Comparison of ENCODE assay signal across 1 cellular context in genomic region chr5:142206801-142207200, GRCh38.
TF ChIP-seq lines count a peak whose summit lies in the region.

No MANE protein-coding gene starts in this region.

TF ChIP-seq in GM23338, 12 proteins besides CTCF, POLR2A, EP300 and RAD21 (continued from another document):
- TF ChIP-seq ZNF331 (CRISPR knock-in tag; IDR thresholded peaks at IDR 0.05; ENCODE audit: low read depth) (no peak), STAT1 (IDR thresholded peaks at IDR 0.05; ENCODE audit: unreplicated experiment) (no peak), EZH2phosphoT487 (IDR thresholded peaks at IDR 0.05; ENCODE audit: unreplicated experiment) (no peak), ETS1 (IDR thresholded peaks at IDR 0.05) (no peak), POLR2AphosphoS5 (IDR thresholded peaks at IDR 0.05; ENCODE audit: low read depth) (no peak), NANOG (IDR thresholded peaks at IDR 0.05; ENCODE audit: borderline replicate concordance) (no peak), REST (IDR thresholded peaks at IDR 0.05; ENCODE audit: unreplicated experiment) (no peak), JUNB (IDR thresholded peaks at IDR 0.05; ENCODE audit: unreplicated experiment) (no peak)
